ENCODE assay signal across 13 cellular contexts in the genomic region with DNA sequence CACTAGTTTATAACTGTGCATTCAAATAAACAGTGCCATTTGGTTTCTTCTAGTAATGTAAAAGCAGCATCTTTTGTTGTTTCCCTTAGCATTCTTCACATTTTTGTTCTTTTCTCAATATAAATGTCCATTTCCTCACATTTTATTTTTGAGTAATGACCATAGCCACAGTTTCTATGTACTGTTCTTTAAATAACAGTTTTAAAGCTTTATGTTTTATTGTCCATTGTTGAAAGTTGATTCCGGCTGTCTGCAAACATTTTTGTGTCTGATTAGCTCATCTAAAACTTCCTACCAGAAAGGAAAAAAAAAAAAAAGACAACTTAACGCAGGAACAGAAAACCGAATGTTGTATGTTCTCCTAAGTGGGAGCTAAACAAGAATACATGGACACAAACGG.
"Had no signal": no experiment of that assay in that cellular context is flagged by ENCODE, and none has a peak within 500 bp of the region (broad histone marks: within the 10 kb centered on the region; RNA-seq: fewer than 3 reads in every experiment).

No MANE protein-coding gene starts in this region.

- H3K9me3 Mint-ChIP-seq: activated naive CD8-positive, alpha-beta T cell treated with anti-CD3 and anti-CD28 coated beads, Interleukin-2, amount 10 ng/mL, durations not matched to agents 7 days and 5 days had no signal

- H3K4me1 Mint-ChIP-seq: activated CD4-positive, alpha-beta T cell treated with anti-CD3 and anti-CD28 coated beads, Interleukin-2, amount 10 ng/mL, durations not matched to agents 7 days and 5 days; activated naive CD8-positive, alpha-beta T cell treated with anti-CD3 and anti-CD28 coated beads, Interleukin-2, amount 10 ng/mL, durations not matched to agents 7 days and 5 days; stimulated activated memory B cell treated with anti-CD40 and anti-IgM and Interleukin-4, amounts not matched to agents 10 μg/mL and 1 μg/mL and 100 μg/mL, for 72 hours had no signal

- H3K4me3 Mint-ChIP-seq: activated CD4-positive, alpha-beta T cell treated with anti-CD3 and anti-CD28 coated beads, Interleukin-2, amount 10 ng/mL, durations not matched to agents 7 days and 5 days; activated naive CD8-positive, alpha-beta T cell treated with anti-CD3 and anti-CD28 coated beads, Interleukin-2, amount 10 ng/mL, durations not matched to agents 7 days and 5 days; neural crest cell; stimulated activated memory B cell treated with anti-CD40 and anti-IgM and Interleukin-4, amounts not matched to agents 10 μg/mL and 1 μg/mL and 100 μg/mL, for 72 hours had no signal

- ATAC-seq: right lobe of liver; stimulated activated memory B cell treated with anti-CD40 and anti-IgM and Interleukin-4, amounts not matched to agents 10 μg/mL and 1 μg/mL and 100 μg/mL, for 72 hours had no signal

- DNase-seq: activated CD4-positive, alpha-beta T cell treated with anti-CD3 and anti-CD28 coated beads, Interleukin-2, amount 10 ng/mL, durations not matched to agents 7 days and 5 days; activated CD4-positive, CD25-positive, alpha-beta regulatory T cell; activated CD8-positive, alpha-beta memory T cell treated with anti-CD3 and anti-CD28 coated beads for 24 hours; activated naive CD8-positive, alpha-beta T cell treated with anti-CD3 and anti-CD28 coated beads, Interleukin-2, amount 10 ng/mL, durations not matched to agents 7 days and 5 days; anterior cingulate cortex; colonic mucosa; effector CD4-positive, alpha-beta T cell; ovary; right lobe of liver; stimulated activated CD4-positive, alpha-beta T cell treated with anti-CD3 and anti-CD28 coated beads, Interleukin-2, amount 100 ng/mL, for 48 hours; thyroid gland had no signal

- H3K4me3 ChIP-seq: colonic mucosa, ovary, right lobe of liver, thyroid gland had no signal

- H3K36me3 Mint-ChIP-seq: activated naive CD8-positive, alpha-beta T cell treated with anti-CD3 and anti-CD28 coated beads, Interleukin-2, amount 10 ng/mL, durations not matched to agents 7 days and 5 days had no signal

- H3K27me3 Mint-ChIP-seq: activated CD4-positive, alpha-beta T cell treated with anti-CD3 and anti-CD28 coated beads, Interleukin-2, amount 10 ng/mL, durations not matched to agents 7 days and 5 days; activated naive CD8-positive, alpha-beta T cell treated with anti-CD3 and anti-CD28 coated beads, Interleukin-2, amount 10 ng/mL, durations not matched to agents 7 days and 5 days; stimulated activated memory B cell treated with anti-CD40 and anti-IgM and Interleukin-4, amounts not matched to agents 10 μg/mL and 1 μg/mL and 100 μg/mL, for 72 hours had no signal

- H3K27ac Mint-ChIP-seq: activated CD4-positive, alpha-beta T cell treated with anti-CD3 and anti-CD28 coated beads, Interleukin-2, amount 10 ng/mL, durations not matched to agents 7 days and 5 days; activated naive CD8-positive, alpha-beta T cell treated with anti-CD3 and anti-CD28 coated beads, Interleukin-2, amount 10 ng/mL, durations not matched to agents 7 days and 5 days; stimulated activated memory B cell treated with anti-CD40 and anti-IgM and Interleukin-4, amounts not matched to agents 10 μg/mL and 1 μg/mL and 100 μg/mL, for 72 hours had no signal
